In the genomic region with DNA sequence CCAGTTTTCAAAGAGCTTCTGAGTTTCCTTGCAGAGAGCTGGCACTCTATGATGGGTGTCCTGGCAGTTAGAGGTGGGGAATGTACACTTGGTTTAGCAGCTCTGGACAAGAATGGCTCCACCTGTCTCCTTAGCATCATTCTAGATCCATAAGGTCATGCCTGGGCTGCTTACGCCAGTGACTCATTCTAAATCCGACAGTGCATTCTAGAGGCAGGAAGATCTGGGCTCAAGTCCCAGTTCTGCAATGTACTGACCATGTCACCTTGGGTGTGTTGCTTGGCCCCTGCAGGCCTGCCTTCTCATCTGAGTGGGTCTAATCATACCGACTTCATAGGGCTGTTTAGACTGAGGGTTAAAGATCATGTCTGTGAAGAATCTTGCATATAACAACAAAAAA, we compare ENCODE assay signal across 12 cellular contexts. TPM values are rescaled to one million over a fixed set of nuclear protein-coding genes. Genes with fewer than 3 reads are reported as not detected.
DNase-seq lines count a peak whose midpoint lies in the region; ATAC-seq and TF ChIP-seq lines count a peak whose summit lies in the region.
"Had no signal": no experiment of that assay in that cellular context is flagged by ENCODE, and none has a peak within 500 bp of the region (broad histone marks: within the 10 kb centered on the region; RNA-seq: fewer than 3 reads in every experiment).

No MANE protein-coding gene starts in this region.

- H2AFZ ChIP-seq in mammary epithelial cell (ENCODE audit: low read depth, low read length): no peak overlapping the region

- intact Hi-C loops in natural killer cell (cut with micrococcal nuclease): loop anchor here (10.0 kb wide), 1 partner anchor 202 kb away; no protein-coding TSS in a partner anchor
- intact Hi-C loops in mammary epithelial cell (cut with micrococcal nuclease): no loop called here
- intact Hi-C loops in left ventricle myocardium inferior (cut with micrococcal nuclease): no loop called here

- in situ Hi-C loops in mammary epithelial cell (cut with MboI; ENCODE audit: low sequenced_read_pairs in 2 of 2): no loop called here

- H4K20me1 ChIP-seq in mammary epithelial cell (ENCODE audit: insufficient read depth, low read length): no peaks in the 10 kb centered on the region

- no peak overlapping the region for H3K9ac ChIP-seq in mammary epithelial cell (ENCODE audit: insufficient read depth, low read length)

- H3K27me3 Mint-ChIP-seq in natural killer cell (ENCODE audit: low read depth in 2 of 2): peaks cover 11 to 35% of the 10 kb centered on the region in 2 donors
- peaks cover 0 to 16% of the 10 kb centered on the region in 2 donors for H3K27me3 Mint-ChIP-seq in natural killer cell treated with Interleukin-12 subunit alpha and Interleukin-12 subunit beta and Interleukin-15 and Interleukin-18, amount 100 ng/mL, for 72 hours

- H3K4me1 Mint-ChIP-seq in natural killer cell: peaks cover 13% of the 10 kb centered on the region in 2 donors
- H3K4me1 Mint-ChIP-seq in natural killer cell treated with Interleukin-12 subunit alpha and Interleukin-12 subunit beta and Interleukin-15 and Interleukin-18, amount 100 ng/mL, for 72 hours (ENCODE audit: low read depth in 2 of 2): peaks cover 10 to 12% of the 10 kb centered on the region in 2 donors

- H3K27ac ChIP-seq in mammary epithelial cell (ENCODE audit: insufficient read depth, low read depth, low read length): no peak overlapping the region
- peak overlapping the region; percentile 54 for H3K27ac ChIP-seq in left ventricle myocardium inferior (replicated peaks)
- H3K27ac ChIP-seq: left lung, upper lobe of right lung had no signal

- H3K79me2 ChIP-seq in mammary epithelial cell (ENCODE audit: insufficient read depth, low read length): no peaks in the 10 kb centered on the region

- no peak for TF ChIP-seq CTCF in natural killer cell (IDR thresholded peaks at IDR 0.05)
- no peak for TF ChIP-seq CTCF in mammary epithelial cell (conservative IDR thresholded peaks at IDR 0.05 in 1 of 2, IDR thresholded peaks at IDR 0.05 in 1 of 2; ENCODE audit: extremely low read depth in 1 of 2, insufficient read depth in 1 of 2, low read depth in 1 of 2, low read length in 2 of 2)
- peak; percentile 34 for TF ChIP-seq CTCF in left ventricle myocardium inferior (IDR thresholded peaks at IDR 0.05; ENCODE audit: borderline replicate concordance)

- H3K27me3 ChIP-seq in mammary epithelial cell (ENCODE audit: insufficient read depth, low read length) (no peaks in the 10 kb centered on the region), left ventricle myocardium inferior (ENCODE audit: low read depth) (no peaks in the 10 kb centered on the region)
- H3K27me3 ChIP-seq: upper lobe of right lung had no signal

- H3K4me2 ChIP-seq in mammary epithelial cell (ENCODE audit: insufficient read depth, low read depth, low read length): no peak overlapping the region

- WGBS in mammary epithelial cell (ENCODE audit: low coverage, missing lambda C conversion rate): 48% methylated on average over 3 of the region's 3 CpGs

- H3K27ac Mint-ChIP-seq in natural killer cell: no peak overlapping the region
- no peak overlapping the region for H3K27ac Mint-ChIP-seq in natural killer cell treated with Interleukin-12 subunit alpha and Interleukin-12 subunit beta and Interleukin-15 and Interleukin-18, amount 100 ng/mL, for 72 hours
- H3K27ac Mint-ChIP-seq: activated T-helper 17 cell treated with anti-CD3 and anti-CD28 coated beads, Interleukin-2, amount 50 U/mL, for 72 hours had no signal

- dilution Hi-C loops in mammary epithelial cell (cut with HindIII; ENCODE audit: low sequenced_read_pairs): no loop called here

- CTCF ChIA-PET in mammary epithelial cell (lab: Charles Lee; ENCODE audit: low non-redundant PET): no interaction called here

- H3K4me3 Mint-ChIP-seq in natural killer cell: peak overlapping the region; percentile 89
- H3K4me3 Mint-ChIP-seq in natural killer cell treated with Interleukin-12 subunit alpha and Interleukin-12 subunit beta and Interleukin-15 and Interleukin-18, amount 100 ng/mL, for 72 hours: no peak overlapping the region

- no peaks in the 10 kb centered on the region for H3K36me3 ChIP-seq in mammary epithelial cell (ENCODE audit: insufficient read depth, low read length)
- no peaks in the 10 kb centered on the region for H3K36me3 ChIP-seq in left ventricle myocardium inferior
- H3K36me3 ChIP-seq: left lung, upper lobe of right lung had no signal

- H3K9me3 ChIP-seq in mammary epithelial cell (replicated peaks; ENCODE audit: insufficient read depth, low read length) (no peaks in the 10 kb centered on the region), left ventricle myocardium inferior (replicated peaks) (peaks cover 6% of the 10 kb centered on the region)
- H3K9me3 ChIP-seq: left lung, upper lobe of right lung had no signal

- DNase-seq in natural killer cell (no peak), mammary epithelial cell (peak; percentile 3), left ventricle myocardium inferior (no peak), NCI-H1048 (lab: John Stamatoyannopoulos, UW) (no peak), NCI-H2196 (lab: John Stamatoyannopoulos, UW; ENCODE audit: unreplicated experiment) (no peak)
- no peak for DNase-seq in natural killer cell treated with Interleukin-12 subunit alpha and Interleukin-12 subunit beta and Interleukin-15 and Interleukin-18, amount 100 ng/mL, for 72 hours (ENCODE audit: low spot score)
- DNase-seq: left lung, NCI-H2029, upper lobe of right lung had no signal

- no peaks in the 10 kb centered on the region for H3K36me3 Mint-ChIP-seq in natural killer cell
- H3K36me3 Mint-ChIP-seq in natural killer cell treated with Interleukin-12 subunit alpha and Interleukin-12 subunit beta and Interleukin-15 and Interleukin-18, amount 100 ng/mL, for 72 hours: no peaks in the 10 kb centered on the region

- H3K4me1 ChIP-seq in mammary epithelial cell (ENCODE audit: insufficient read depth, low read length): no peaks in the 10 kb centered on the region
- H3K4me1 ChIP-seq in left ventricle myocardium inferior: peaks cover 27% of the 10 kb centered on the region
- H3K4me1 ChIP-seq: upper lobe of right lung had no signal

- H3K9me3 Mint-ChIP-seq in natural killer cell: no peaks in the 10 kb centered on the region
- H3K9me3 Mint-ChIP-seq in natural killer cell treated with Interleukin-12 subunit alpha and Interleukin-12 subunit beta and Interleukin-15 and Interleukin-18, amount 100 ng/mL, for 72 hours: no peaks in the 10 kb centered on the region
- H3K9me3 Mint-ChIP-seq: activated T-helper 17 cell treated with anti-CD3 and anti-CD28 coated beads, Interleukin-2, amount 50 U/mL, for 72 hours had no signal

- BruUV-seq in mammary epithelial cell (replicated peaks; lab: Mats Ljungman, UMichigan): no TSS peak

- H3K4me3 ChIP-seq in mammary epithelial cell (replicated peaks in 1 of 3; ENCODE audit: insufficient read depth in 1 of 3, low read depth in 2 of 3, low read length in 3 of 3) (no peak overlapping the region), left ventricle myocardium inferior (no peak overlapping the region)

- ATAC-seq in natural killer cell (no peak), HG03175 (IDR thresholded peaks at IDR 0.05; ENCODE audit: unreplicated experiment) (no peak), GM19463 (IDR thresholded peaks at IDR 0.05; ENCODE audit: unreplicated experiment) (no peak)
- ATAC-seq in natural killer cell treated with Interleukin-12 subunit alpha and Interleukin-12 subunit beta and Interleukin-15 and Interleukin-18, amount 100 ng/mL, for 72 hours: no peak

RNA-seq across cellular contexts. Expression of gene PTGR3, which starts 46.5 kb away (rescaled TPM):
- total RNA-seq in natural killer cell: 10 to 100 TPM; 27.4 to 29.4 (median 28.5) TPM
- 10 to 100 TPM; 20.0 to 23.0 TPM for total RNA-seq in natural killer cell treated with Interleukin-12 subunit alpha and Interleukin-12 subunit beta and Interleukin-15 and Interleukin-18, amount 100 ng/mL, for 72 hours
- 10 to 100 TPM; 15.2 to 29.4 TPM for total RNA-seq in mammary epithelial cell
- 31.3 TPM for polyA plus RNA-seq in mammary epithelial cell
- 27.9 TPM for polyA minus RNA-seq in mammary epithelial cell
- total RNA-seq in left ventricle myocardium inferior: 77.3 TPM

RNA-seq across cellular contexts. Expression of gene TSHZ1, which starts 48.1 kb away (rescaled TPM):
- 10 to 100 TPM; 44.3 to 51.6 (median 44.8) TPM for total RNA-seq in natural killer cell
- 10 to 100 TPM; 19.8 to 21.0 TPM for total RNA-seq in natural killer cell treated with Interleukin-12 subunit alpha and Interleukin-12 subunit beta and Interleukin-15 and Interleukin-18, amount 100 ng/mL, for 72 hours
- total RNA-seq in mammary epithelial cell: 1 to 10 TPM; 4.7 to 8.1 TPM
- 2.0 TPM for polyA plus RNA-seq in mammary epithelial cell
- polyA minus RNA-seq in mammary epithelial cell: 7.0 TPM
- 24.6 TPM for total RNA-seq in left ventricle myocardium inferior
